ENCODE assay signal across 25 cellular contexts in genomic region chr4:3218824-3219760, GRCh38. TPM values are rescaled to one million over a fixed set of nuclear protein-coding genes. Genes with fewer than 3 reads are reported as not detected.
DNase-seq lines count a peak whose midpoint lies in the region; TF ChIP-seq lines count a peak whose summit lies in the region.
"Had no signal": no experiment of that assay in that cellular context is flagged by ENCODE, and none has a peak within 500 bp of the region (broad histone marks: within the 10 kb centered on the region; RNA-seq: fewer than 3 reads in every experiment).

No MANE protein-coding gene starts in this region.

- no peaks in the 10 kb centered on the region for H3K79me2 ChIP-seq in trophoblast cell (ENCODE audit: control insufficient read depth, insufficient read depth, low read length, poor library complexity)

- 93 to 95% methylated on average over 13 to 20 of the region's 20 CpGs for WGBS in endodermal cell (ENCODE audit: insufficient coverage in 1 of 2, insufficient read length in 1 of 2), 2 experiments
- no CpG with 5 or more reads among the region's 20 CpGs for WGBS in trophoblast cell (ENCODE audit: extremely low coverage, insufficient coverage, insufficient read length)
- WGBS in lower leg skin, 2 donors = 90 to 94% methylated on average over 20 of the region's 20 CpGs

- no peak overlapping the region for H2AK5ac ChIP-seq in trophoblast cell (ENCODE audit: low read length)

- no peaks in the 10 kb centered on the region for H3K79me1 ChIP-seq in trophoblast cell (ENCODE audit: low read length)

- no peak overlapping the region for H2BK5ac ChIP-seq in trophoblast cell (ENCODE audit: low read depth, low read length, poor library complexity)

- no peaks in the 10 kb centered on the region for H3K9me3 Mint-ChIP-seq in activated T-cell treated with anti-CD3 and anti-CD28 coated beads, Interleukin-2, amount 50 U/mL, for 24 hours
- H3K9me3 Mint-ChIP-seq in IgD-negative memory B cell (no peaks in the 10 kb centered on the region), endodermal cell (no peaks in the 10 kb centered on the region)
- H3K9me3 Mint-ChIP-seq: activated B cell treated with CpG ODN at 0.5 μM for 24 hours; activated T-helper 1 cell treated with anti-CD3 and anti-CD28 coated beads, Interleukin-12 subunit alpha, Interleukin-12 subunit beta, Interleukin-2, Interleukin-4 antibody, amounts not matched to agents 30 ng/mL and 10 ng/mL and 1 ng/mL, durations not matched to agents 14 hours and 24 hours and 36 hours; stimulated activated memory B cell treated with anti-CD40 and anti-IgM and Interleukin-4, amounts not matched to agents 10 μg/mL and 1 μg/mL and 100 μg/mL, for 72 hours had no signal

- H3K4me2 ChIP-seq in trophoblast cell (ENCODE audit: low read length) = no peak overlapping the region

- no peak overlapping the region for H2BK120ac ChIP-seq in trophoblast cell (ENCODE audit: insufficient read depth, low read length, poor library complexity)

- no peak overlapping the region for H2BK12ac ChIP-seq in trophoblast cell (ENCODE audit: low read length)

- H3K9ac ChIP-seq in endodermal cell (ENCODE audit: extremely low read depth, low read length, poor library complexity, severe bottlenecking) (no peak overlapping the region), trophoblast cell (ENCODE audit: low read length) (no peak overlapping the region)
- H3K9ac ChIP-seq: BLaER1 treated with 17β-estradiol and CSF1 and Interleukin-3, amounts not matched to agents 10 nM and 100 nM had no signal

- no peak for DNase-seq in activated T-cell treated with anti-CD3 and anti-CD28 coated beads, Interleukin-2, amount 50 U/mL, for 24 hours
- DNase-seq in activated T-cell treated with anti-CD3 and anti-CD28 coated beads for 4 hours = no peak
- no peak for DNase-seq in endodermal cell
- peak; percentile 29 to 68 for DNase-seq in trophoblast cell
- no peak for DNase-seq in cerebellar cortex (ENCODE audit: low spot score)
- DNase-seq in breast epithelium (ENCODE audit: low spot score in 2 of 2) = no peak
- DNase-seq in lower leg skin (ENCODE audit: low spot score in 2 of 2) = no peak
- DNase-seq: activated B cell treated with CpG ODN at 0.5 μM for 24 hours; brain microvascular endothelial cell; cortex of kidney; glutamatergic neuron; midbrain; MM.1S; NCI-H1417 treated with DMSO at 0.1 percent for 48 hours; NCI-H510A treated with DMSO at 0.1 percent for 48 hours; stimulated activated CD4-positive, alpha-beta T cell treated with anti-CD3 and anti-CD28 coated beads, Interleukin-2, amount 100 ng/mL, for 24 hours; testis had no signal

- peaks cover 94% of the 10 kb centered on the region for H3K36me3 ChIP-seq in endodermal cell (ENCODE audit: control insufficient read depth, insufficient read depth, low read length)
- H3K36me3 ChIP-seq in trophoblast cell (ENCODE audit: control insufficient read depth in 1 of 2, insufficient read depth in 2 of 2, low read length in 2 of 2) = peaks cover 57 to 74% of the 10 kb centered on the region in 2 experiments
- H3K36me3 ChIP-seq in breast epithelium = no peaks in the 10 kb centered on the region

- H3K9me3 ChIP-seq in endodermal cell (ENCODE audit: control insufficient read depth, low read length) (no peaks in the 10 kb centered on the region), trophoblast cell (ENCODE audit: insufficient read depth, low read depth, low read length) (no peaks in the 10 kb centered on the region), breast epithelium (no peaks in the 10 kb centered on the region)
- H3K9me3 ChIP-seq: BLaER1 treated with 17β-estradiol and CSF1 and Interleukin-3, amounts not matched to agents 10 nM and 100 nM; testis; vagina had no signal

- no peak overlapping the region for H3K18ac ChIP-seq in trophoblast cell (ENCODE audit: low read length)

- H3K4me1 ChIP-seq in endodermal cell (ENCODE audit: control insufficient read depth, insufficient read depth, low read length) (no peaks in the 10 kb centered on the region), trophoblast cell (ENCODE audit: control insufficient read depth in 1 of 2, insufficient read depth in 2 of 2, low read length in 2 of 2) (peaks cover 0 to 4% of the 10 kb centered on the region in 2 experiments), breast epithelium (no peaks in the 10 kb centered on the region)
- H3K4me1 ChIP-seq: testis, vagina had no signal

- no peak overlapping the region for H2AFZ ChIP-seq in trophoblast cell (ENCODE audit: insufficient read depth, low read length, poor library complexity)

- no peak overlapping the region for H3K4ac ChIP-seq in trophoblast cell (ENCODE audit: low read depth, low read length)

- no peaks in the 10 kb centered on the region for H3K27me3 Mint-ChIP-seq in activated T-cell treated with anti-CD3 and anti-CD28 coated beads, Interleukin-2, amount 50 U/mL, for 24 hours
- H3K27me3 Mint-ChIP-seq in IgD-negative memory B cell (no peaks in the 10 kb centered on the region), endodermal cell (ENCODE audit: insufficient read depth) (no peaks in the 10 kb centered on the region)
- H3K27me3 Mint-ChIP-seq: activated B cell treated with CpG ODN at 0.5 μM for 24 hours; stimulated activated memory B cell treated with anti-CD40 and anti-IgM and Interleukin-4, amounts not matched to agents 10 μg/mL and 1 μg/mL and 100 μg/mL, for 72 hours had no signal

- no peak overlapping the region for H4K12ac ChIP-seq in trophoblast cell (ENCODE audit: low read depth, low read length)

- peak overlapping the region; percentile 73 for H3K27ac Mint-ChIP-seq in activated T-cell treated with anti-CD3 and anti-CD28 coated beads, Interleukin-2, amount 50 U/mL, for 24 hours
- H3K27ac Mint-ChIP-seq in IgD-negative memory B cell (peak overlapping the region in 2 of 3 donors; percentile 23 to 78), endodermal cell (peak overlapping the region; percentile 48)
- H3K27ac Mint-ChIP-seq: activated T-helper 1 cell treated with anti-CD3 and anti-CD28 coated beads, Interleukin-12 subunit alpha, Interleukin-12 subunit beta, Interleukin-2, Interleukin-4 antibody, amounts not matched to agents 30 ng/mL and 10 ng/mL and 1 ng/mL, durations not matched to agents 14 hours and 24 hours and 36 hours; stimulated activated memory B cell treated with anti-CD40 and anti-IgM and Interleukin-4, amounts not matched to agents 10 μg/mL and 1 μg/mL and 100 μg/mL, for 72 hours had no signal

- no peak overlapping the region for H3K23ac ChIP-seq in trophoblast cell (ENCODE audit: low read length)

- no peak overlapping the region for H4K8ac ChIP-seq in trophoblast cell (ENCODE audit: low read depth, low read length)

- no peaks in the 10 kb centered on the region for H3K27me3 ChIP-seq in endodermal cell (ENCODE audit: control insufficient read depth, insufficient read depth, low read length, poor library complexity, severe bottlenecking)
- no peaks in the 10 kb centered on the region for H3K27me3 ChIP-seq in trophoblast cell (ENCODE audit: insufficient read depth, low read length)
- no peaks in the 10 kb centered on the region for H3K27me3 ChIP-seq in breast epithelium
- H3K27me3 ChIP-seq: BLaER1 treated with 17β-estradiol and CSF1 and Interleukin-3, amounts not matched to agents 10 nM and 100 nM; brain microvascular endothelial cell; testis; vagina had no signal

- H4K91ac ChIP-seq in trophoblast cell (ENCODE audit: low read depth, low read length) = no peak overlapping the region

- peaks cover 97% of the 10 kb centered on the region for H3K36me3 Mint-ChIP-seq in activated T-cell treated with anti-CD3 and anti-CD28 coated beads, Interleukin-2, amount 50 U/mL, for 24 hours (ENCODE audit: low read depth)
- H3K36me3 Mint-ChIP-seq in IgD-negative memory B cell (peaks cover 5% of the 10 kb centered on the region), endodermal cell (ENCODE audit: low read depth) (peaks cover 91% of the 10 kb centered on the region)

- intact Hi-C loops in breast epithelium (cut with DNase I; ENCODE audit: low total_unique reads) (no loop called here), lower leg skin (cut with DNase I; ENCODE audit: low total_unique reads) (no loop called here)

- H3K14ac ChIP-seq in trophoblast cell (ENCODE audit: low read length) = no peak overlapping the region

- TF ChIP-seq POLR2A in breast epithelium (IDR thresholded peaks at IDR 0.05) (no peak), lower leg skin (IDR thresholded peaks at IDR 0.05) (no peak)

- H3K27ac ChIP-seq in endodermal cell (ENCODE audit: low read depth, low read length) (no peak overlapping the region), trophoblast cell (ENCODE audit: low read depth, low read length) (no peak overlapping the region), breast epithelium (no peak overlapping the region)
- H3K27ac ChIP-seq: BLaER1 treated with 17β-estradiol and CSF1 and Interleukin-3, amounts not matched to agents 10 nM and 100 nM; brain microvascular endothelial cell; skin epidermis; testis; vagina had no signal

- H3K4me3 ChIP-seq in endodermal cell (ENCODE audit: low read length) = no peak overlapping the region
- no peak overlapping the region for H3K4me3 ChIP-seq in trophoblast cell (ENCODE audit: low read depth, low read length)
- no peak overlapping the region for H3K4me3 ChIP-seq in breast epithelium
- H3K4me3 ChIP-seq in lower leg skin (ENCODE audit: low read depth, poor library complexity, severe bottlenecking) = no peak overlapping the region
- H3K4me3 ChIP-seq: BLaER1 treated with 17β-estradiol and CSF1 and Interleukin-3, amounts not matched to agents 10 nM and 100 nM; K562; skin epidermis; testis; vagina had no signal

- TF ChIP-seq CTCF in endodermal cell (conservative IDR thresholded peaks at IDR 0.05) (no peak), breast epithelium (IDR thresholded peaks at IDR 0.05) (no peak), lower leg skin (IDR thresholded peaks at IDR 0.05) (no peak)

- H3K4me3 Mint-ChIP-seq in activated T-cell treated with anti-CD3 and anti-CD28 coated beads, Interleukin-2, amount 50 U/mL, for 24 hours = no peak overlapping the region
- H3K4me3 Mint-ChIP-seq in IgD-negative memory B cell (no peak overlapping the region), endodermal cell (no peak overlapping the region)
- H3K4me3 Mint-ChIP-seq: activated B cell treated with CpG ODN at 0.5 μM for 24 hours; activated T-helper 1 cell treated with anti-CD3 and anti-CD28 coated beads, Interleukin-12 subunit alpha, Interleukin-12 subunit beta, Interleukin-2, Interleukin-4 antibody, amounts not matched to agents 30 ng/mL and 10 ng/mL and 1 ng/mL, durations not matched to agents 14 hours and 24 hours and 36 hours; stimulated activated memory B cell treated with anti-CD40 and anti-IgM and Interleukin-4, amounts not matched to agents 10 μg/mL and 1 μg/mL and 100 μg/mL, for 72 hours had no signal

- no peaks in the 10 kb centered on the region for H3K4me1 Mint-ChIP-seq in activated T-cell treated with anti-CD3 and anti-CD28 coated beads, Interleukin-2, amount 50 U/mL, for 24 hours (ENCODE audit: low read depth)
- H3K4me1 Mint-ChIP-seq in IgD-negative memory B cell (no peaks in the 10 kb centered on the region), endodermal cell (no peaks in the 10 kb centered on the region)
- H3K4me1 Mint-ChIP-seq: activated B cell treated with CpG ODN at 0.5 μM for 24 hours; stimulated activated memory B cell treated with anti-CD40 and anti-IgM and Interleukin-4, amounts not matched to agents 10 μg/mL and 1 μg/mL and 100 μg/mL, for 72 hours had no signal

RNA-seq across cellular contexts. Expression of gene MSANTD1, which starts 29.9 kb away (rescaled TPM):
- not detected for polyA plus RNA-seq in IgD-negative memory B cell
- total RNA-seq in endodermal cell = 1 to 10 TPM in 1 of 2 donors, under 1 TPM in 1; 1.00 to 2.5 TPM
- 0.32 TPM for polyA plus RNA-seq in endodermal cell (2013, experiment 1 of 2)
- 0.41 TPM for polyA plus RNA-seq in endodermal cell (2013, experiment 2 of 2)
- 0.15 and 0.23 TPM in 2 replicates for polyA plus RNA-seq in trophoblast cell (2013)
- total RNA-seq in breast epithelium = under 1 TPM; 0.48 to 0.88 (median 0.66) TPM
- under 1 TPM; 0.19 to 0.76 (median 0.35) TPM for total RNA-seq in lower leg skin
- polyA plus RNA-seq: fibroblast of lung, K562 had no signal

Comparison
In these comparisons a context has a peak if more than half of its experiments do, and no peak if none do; other contexts are left out.
1. DNase-seq: peak in trophoblast cell (2 of 2); none in activated T-cell treated with anti-CD3 and anti-CD28 coated beads, Interleukin-2, amount 50 U/mL, for 24 hours (single experiment), activated T-cell treated with anti-CD3 and anti-CD28 coated beads for 4 hours (single experiment), endodermal cell (single experiment), cerebellar cortex (single experiment), breast epithelium (0 of 2) and lower leg skin (0 of 2).
2. Peak in every context shown above with its lines, with median percentiles within 50 percentile points of each other: H3K27ac Mint-ChIP-seq.